8 cellular contexts compared by ENCODE assay signal in genomic region chr9:41261-41676, GRCh38. TPM values are rescaled to one million over a fixed set of nuclear protein-coding genes. Genes with fewer than 3 reads are reported as not detected.
A peak's percentile ranks its signal among the peaks of the same experiment; 100 is the strongest.
DNase-seq lines count a peak whose midpoint lies in the region; ATAC-seq, FAIRE-seq and TF ChIP-seq lines count a peak whose summit lies in the region.
"Not testable (repeated sequence)": the region's sequence is repeated elsewhere in the genome, so short reads cannot be mapped to it uniquely, and the experiment has no call there.

No MANE protein-coding gene starts in this region.

- H3K79me2 ChIP-seq in K562 (ENCODE audit: control insufficient read depth, insufficient read depth, low read length): not testable (repeated sequence)

- H3K9ac ChIP-seq in K562 (ENCODE audit: insufficient read depth in 1 of 2, low read depth in 2 of 2, low read length in 2 of 2): not testable (repeated sequence)

- H3K9me3 ChIP-seq in K562 (replicated peaks; ENCODE audit: control insufficient read depth, insufficient read depth, low read depth, low read length); naive thymus-derived CD4-positive, alpha-beta T cell (ENCODE audit: control insufficient read depth in 2 of 3, low read length in 3 of 3); upper lobe of right lung: not testable (repeated sequence)

- not testable (repeated sequence) for H3K4me2 ChIP-seq in K562 (ENCODE audit: insufficient read depth, low read length)

- H4K20me1 ChIP-seq in K562 (replicated peaks; ENCODE audit: control insufficient read depth, insufficient read depth, low read length): not testable (repeated sequence)

- not testable (repeated sequence) for BruUV-seq in K562 (replicated peaks; lab: Mats Ljungman, UMichigan)

- not testable (repeated sequence) for TF ChIP-seq EP300 in K562 (IDR thresholded peaks at IDR 0.05; ENCODE audit: low read length)

- H2AFZ ChIP-seq in K562 (ENCODE audit: low read depth, low read length): not testable (repeated sequence)

- not testable (repeated sequence) for H3K36me3 ChIP-seq in K562 (ENCODE audit: control insufficient read depth, insufficient read depth, low read length); naive thymus-derived CD4-positive, alpha-beta T cell (ENCODE audit: control insufficient read depth in 2 of 3, insufficient read depth in 3 of 3, low read length in 3 of 3); upper lobe of right lung

- not testable (repeated sequence) for H3K4me1 Mint-ChIP-seq in naive thymus-derived CD4-positive, alpha-beta T cell

- H3K27me3 ChIP-seq in HL-60 (ENCODE audit: insufficient read depth, poor library complexity, severe bottlenecking); K562 (ENCODE audit: control insufficient read depth in 2 of 2, insufficient read depth in 2 of 2, low read length in 2 of 2); naive thymus-derived CD4-positive, alpha-beta T cell (ENCODE audit: control insufficient read depth in 2 of 2, insufficient read depth in 2 of 2, low read length in 2 of 2); upper lobe of right lung: not testable (repeated sequence)

- H3K27ac ChIP-seq in HL-60 (replicated peaks); K562 (ENCODE audit: extremely low read depth, low read depth, low read length); naive thymus-derived CD4-positive, alpha-beta T cell (ENCODE audit: low read depth, low read length); upper lobe of right lung: not testable (repeated sequence)

- peak; percentile 45 to 64 for DNase-seq in HL-60 (ENCODE audit: low read depth in 1 of 2, low spot score in 1 of 2)
- peak; percentile 42 for DNase-seq in NB4 (ENCODE audit: low read depth)
- DNase-seq in SKM-1 (lab: John Stamatoyannopoulos, UW; ENCODE audit: unreplicated experiment): peak; percentile 26
- not testable (repeated sequence) for DNase-seq in K562 (ENCODE audit: extremely low read depth in 1 of 4, low spot score in 3 of 4); left lobe of liver (ENCODE audit: low spot score); naive thymus-derived CD4-positive, alpha-beta T cell; upper lobe of right lung
- DNase-seq in Right ventricle myocardium inferior (ENCODE audit: missing footprints): peak; percentile 58

- POLR2A ChIA-PET in K562 (lab: Yijun Ruan, JAX); naive thymus-derived CD4-positive, alpha-beta T cell (lab: Charles Lee): not testable (repeated sequence)

- not testable (repeated sequence) for H3K4me1 ChIP-seq in K562 (replicated peaks in 1 of 2; ENCODE audit: control insufficient read depth in 2 of 2, insufficient read depth in 2 of 2, low read length in 2 of 2); naive thymus-derived CD4-positive, alpha-beta T cell (ENCODE audit: control insufficient read depth in 2 of 2, insufficient read depth in 2 of 2, low read length in 2 of 2); upper lobe of right lung

- not testable (repeated sequence) for H3K9me1 ChIP-seq in K562 (ENCODE audit: control insufficient read depth, insufficient read depth, low read length)

- in situ Hi-C loops in K562 (cut with MboI): not testable (repeated sequence)

- not testable (repeated sequence) for TF ChIP-seq CTCF in HL-60 (IDR thresholded peaks at IDR 0.05; ENCODE audit: insufficient read depth, low read length); NB4 (IDR thresholded peaks at IDR 0.05; ENCODE audit: low read depth, low read length); K562 (IDR thresholded peaks at IDR 0.05 in 2 of 3, conservative IDR thresholded peaks at IDR 0.05 in 1 of 3; ENCODE audit: insufficient read depth in 2 of 3, low read depth in 1 of 3, low read length in 3 of 3); upper lobe of right lung (IDR thresholded peaks at IDR 0.05)

- intact Hi-C loops in K562 (cut with micrococcal nuclease); Right ventricle myocardium inferior (cut with DNase I); naive thymus-derived CD4-positive, alpha-beta T cell (cut with micrococcal nuclease); upper lobe of right lung (cut with DNase I): not testable (repeated sequence)

- H3K27me3 Mint-ChIP-seq in naive thymus-derived CD4-positive, alpha-beta T cell: peaks cover 0 to 23% (median 0%) of the 10 kb centered on the region in 5 donors

- not testable (repeated sequence) for FAIRE-seq in K562 (lab: Jason Lieb, UNC)

- not testable (repeated sequence) for TF ChIP-seq POLR2A in NB4 (IDR thresholded peaks at IDR 0.05; ENCODE audit: extremely low read depth, insufficient read length); K562 (conservative IDR thresholded peaks at IDR 0.05)

- not testable (repeated sequence) for TF ChIP-seq RAD21 in K562 (CRISPR knock-in tag; conservative IDR thresholded peaks at IDR 0.05 in 1 of 2, IDR thresholded peaks at IDR 0.05 in 1 of 2)

- not testable (repeated sequence) for H3K4me3 Mint-ChIP-seq in naive thymus-derived CD4-positive, alpha-beta T cell

- H3K4me3 ChIP-seq in HL-60 (replicated peaks; ENCODE audit: insufficient read depth, low read length); NB4 (ENCODE audit: low read depth, low read length); K562; naive thymus-derived CD4-positive, alpha-beta T cell (ENCODE audit: low read length); upper lobe of right lung: not testable (repeated sequence)

- CTCF ChIA-PET in K562 (lab: Yijun Ruan, JAX; ENCODE audit: low intra/inter-chr PET ratio); naive thymus-derived CD4-positive, alpha-beta T cell (lab: Charles Lee): not testable (repeated sequence)

- not testable (repeated sequence) for H3K27ac Mint-ChIP-seq in naive thymus-derived CD4-positive, alpha-beta T cell

- not testable (repeated sequence) for H3K9me3 Mint-ChIP-seq in naive thymus-derived CD4-positive, alpha-beta T cell

- 33% methylated on average over 4 of the region's 9 CpGs for WGBS in K562 (ENCODE audit: insufficient coverage, low coverage, missing lambda C conversion rate)

- ATAC-seq in K562 (peak; percentile 35), Right ventricle myocardium inferior (peak; percentile 54), left lobe of liver (peak; percentile 54), upper lobe of right lung (peak; percentile 84)
- peak; percentile 45 for ATAC-seq in naive thymus-derived CD4-positive, alpha-beta T cell

- not testable (repeated sequence) for H3K36me3 Mint-ChIP-seq in naive thymus-derived CD4-positive, alpha-beta T cell

TF ChIP-seq in K562, 482 proteins besides CTCF, POLR2A, EP300 and RAD21:
- TF ChIP-seq SPI1 (IDR thresholded peaks at IDR 0.05; ENCODE audit: borderline replicate concordance, low read depth, low read length): peak; percentile 51; the same call in 1 of the 2 replicates
- 0 out of 2 replicates have a peak, but pooled peaks have one; percentile 31 for TF ChIP-seq SMAD4 (CRISPR knock-in tag; conservative IDR thresholded peaks at IDR 0.05)

RNA-seq across cellular contexts. Expression of gene WASHC1, which starts 12.0 kb away (rescaled TPM):
- total RNA-seq in K562 (2011; cell fraction: chromatin; rRNA removed; ENCODE audit: low replicate concordance): 18.1 and 52.3 TPM in 2 replicates
- total RNA-seq in K562 (2011; cell fraction: nucleolus; rRNA removed): 34.5 and 35.7 TPM in 2 replicates
- 25.3 and 28.1 TPM in 2 replicates for total RNA-seq in K562 (2011; cell fraction: nucleoplasm; rRNA removed)
- total RNA-seq in K562 (2014; rRNA removed): 15.3 and 22.0 TPM in 2 replicates
- 2.9 and 4.6 TPM in 2 replicates for total RNA-seq in K562 (2014; rRNA removed; fragmentation: Illumina TruSeq; extraction: Trizol)
- 11.0 and 12.1 TPM in 2 replicates for total RNA-seq in K562 (2015; rRNA removed; fragmentation: Illumina TruSeq; extraction: Trizol)
- total RNA-seq in K562 (2021): 22.0 and 25.6 TPM in 2 replicates
- polyA plus RNA-seq in K562 (2011; rRNA removed): 13.7 and 23.0 TPM in 2 replicates
- 9.4 and 12.7 TPM in 2 replicates for polyA plus RNA-seq in K562 (2011; cell fraction: cytosol; rRNA removed)
- polyA plus RNA-seq in K562 (2011; cell fraction: nucleus; rRNA removed): 122 and 206 TPM in 2 replicates
- polyA plus RNA-seq in K562 (2012): 16.0 and 34.1 TPM in 2 replicates
- 7.9 and 12.1 TPM in 2 replicates for polyA plus RNA-seq in K562 (2014; fragmentation: Illumina TruSeq; extraction: Trizol)
- polyA plus RNA-seq in K562 (2014; fragmentation: Nextera tagmentation; extraction: Ambion mirVana): under 1 TPM; 0.21 to 0.62 TPM
- polyA plus RNA-seq in K562 (2014; rRNA removed): 22.1 and 27.3 TPM in 2 replicates
- polyA minus RNA-seq in K562 (2011; rRNA and poly(A)+ RNA removed): 3.5 and 4.1 TPM in 2 replicates
- 4.6 and 5.3 TPM in 2 replicates for polyA minus RNA-seq in K562 (2011; cell fraction: cytosol; rRNA and poly(A)+ RNA removed)
- 11.4 and 13.6 TPM in 2 replicates for polyA minus RNA-seq in K562 (2011; cell fraction: nucleus; rRNA and poly(A)+ RNA removed)
- 13.4 TPM for total RNA-seq in Right ventricle myocardium inferior
- 4.9 TPM for total RNA-seq in left lobe of liver
- total RNA-seq in naive thymus-derived CD4-positive, alpha-beta T cell: 10 to 100 TPM; 17.1 to 41.9 (median 24.9) TPM
- 1 to 10 TPM; 1.4 to 1.5 TPM for polyA plus RNA-seq in naive thymus-derived CD4-positive, alpha-beta T cell
- 21.7 TPM for total RNA-seq in upper lobe of right lung
